In the genomic region with DNA sequence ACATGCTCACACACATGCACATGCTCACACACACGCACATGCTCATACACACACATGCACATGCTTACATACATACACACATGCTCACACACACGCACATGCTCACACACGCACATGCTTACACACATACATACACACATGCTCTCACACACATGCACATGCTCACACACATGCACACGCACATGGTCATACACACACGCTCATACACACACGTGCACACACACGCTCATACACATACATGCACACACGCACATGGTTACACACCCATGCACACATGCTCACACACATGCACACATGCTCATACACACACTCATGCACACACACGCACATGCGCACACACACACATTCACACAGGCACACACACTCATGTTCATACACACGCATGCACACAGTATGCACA, we compare ENCODE assay signal across 21 cellular contexts. TPM values are rescaled to one million over a fixed set of nuclear protein-coding genes. Genes with fewer than 3 reads are reported as not detected.
DNase-seq lines count a peak whose midpoint lies in the region; ATAC-seq, FAIRE-seq and TF ChIP-seq lines count a peak whose summit lies in the region.
"Had no signal": no experiment of that assay in that cellular context is flagged by ENCODE, and none has a peak within 500 bp of the region (broad histone marks: within the 10 kb centered on the region; RNA-seq: fewer than 3 reads in every experiment).

No MANE protein-coding gene starts in this region.

- H4K8ac ChIP-seq in mesenchymal stem cell (ENCODE audit: low read length), result no peak overlapping the region

- no peak overlapping the region for H2AK5ac ChIP-seq in mesenchymal stem cell (ENCODE audit: low read length, severe bottlenecking)

- H3K18ac ChIP-seq in mesenchymal stem cell (ENCODE audit: low read depth in 1 of 2, low read length in 2 of 2), result peak overlapping the region in 1 of 2 experiments; percentile 6

- H3K27ac ChIP-seq in K562 (ENCODE audit: extremely low read depth, low read depth, low read length) (no peak overlapping the region; the same call in 2 of the 3 replicates), mesenchymal stem cell (ENCODE audit: low read length, poor library complexity, severe bottlenecking) (no peak overlapping the region)
- H3K27ac ChIP-seq: 22Rv1, A549, C4-2B, GM23248, KMS-11 had no signal

- no peak for ATAC-seq in Right ventricle myocardium inferior
- no peak for ATAC-seq in Right ventricle myocardium superior (ENCODE audit: poor library complexity)
- ATAC-seq in K562, result no peak
- no peak for ATAC-seq in GM18868 (IDR thresholded peaks at IDR 0.05; ENCODE audit: unreplicated experiment)
- ATAC-seq: A549, HCT116 had no signal

- H3K4me1 ChIP-seq in K562 (replicated peaks in 1 of 2; ENCODE audit: control insufficient read depth in 2 of 2, insufficient read depth in 2 of 2, low read length in 2 of 2), result no peaks in the 10 kb centered on the region
- peaks cover 6% of the 10 kb centered on the region for H3K4me1 ChIP-seq in mesenchymal stem cell (ENCODE audit: control insufficient read depth, insufficient read depth, low read depth, low read length)
- H3K4me1 ChIP-seq: A549 had no signal

- TF ChIP-seq RAD21 in K562 (CRISPR knock-in tag; conservative IDR thresholded peaks at IDR 0.05 in 1 of 2, IDR thresholded peaks at IDR 0.05 in 1 of 2), result no peak

- H3K9me3 ChIP-seq in K562 (replicated peaks; ENCODE audit: control insufficient read depth, insufficient read depth, low read depth, low read length) (no peaks in the 10 kb centered on the region; the same call in 1 of the 2 replicates), mesenchymal stem cell (ENCODE audit: control insufficient read depth, low read length) (peaks cover 6% of the 10 kb centered on the region)
- H3K9me3 ChIP-seq: A549 had no signal

- H3K27me3 ChIP-seq in K562 (ENCODE audit: control insufficient read depth in 2 of 2, insufficient read depth in 2 of 2, low read length in 2 of 2) (peaks cover 19 to 39% of the 10 kb centered on the region in 2 experiments), mesenchymal stem cell (ENCODE audit: control insufficient read depth in 1 of 2, insufficient read depth in 1 of 2, low read length in 2 of 2) (peaks cover 7 to 9% of the 10 kb centered on the region in 2 experiments)

- no peaks in the 10 kb centered on the region for H4K20me1 ChIP-seq in K562 (replicated peaks; ENCODE audit: control insufficient read depth, insufficient read depth, low read length)

- FAIRE-seq in K562 (lab: Jason Lieb, UNC), result peak; percentile 67
- FAIRE-seq in urothelium cell line (lab: Jason Lieb, UNC), result peak; percentile 100
- FAIRE-seq: A549, GM19239, H54 had no signal

- no peak for TF ChIP-seq CTCF in K562 (IDR thresholded peaks at IDR 0.05 in 2 of 3, conservative IDR thresholded peaks at IDR 0.05 in 1 of 3; ENCODE audit: insufficient read depth in 2 of 3, low read depth in 1 of 3, low read length in 3 of 3)
- TF ChIP-seq CTCF in lower leg skin (IDR thresholded peaks at IDR 0.05), result peak in 1 of 3 donors; percentile 48

- no peak overlapping the region for H3K4ac ChIP-seq in mesenchymal stem cell (ENCODE audit: low read depth in 1 of 2, low read length in 2 of 2)

- TF ChIP-seq POLR2A in K562 (conservative IDR thresholded peaks at IDR 0.05), result no peak
- no peak for TF ChIP-seq POLR2A in lower leg skin (IDR thresholded peaks at IDR 0.05)

- no peak overlapping the region for H2BK5ac ChIP-seq in mesenchymal stem cell (ENCODE audit: low read depth, low read length, poor library complexity, severe bottlenecking)

- DNase-seq in Right ventricle myocardium inferior (ENCODE audit: missing footprints) (peak; percentile 31), Right ventricle myocardium superior (no peak), K562 (ENCODE audit: extremely low read depth in 1 of 4, low spot score in 3 of 4) (no peak), mesenchymal stem cell (no peak), urothelium cell line (ENCODE audit: low spot score) (no peak), lower leg skin (ENCODE audit: low spot score in 2 of 2) (no peak), COLO668 (lab: John Stamatoyannopoulos, UW; ENCODE audit: unreplicated experiment) (no peak)
- DNase-seq: AML-193; Calu3; CD4-positive, alpha-beta T cell; DMS79 treated with DMSO at 0.1 percent for 48 hours; GF-D8; GM23248 had no signal

- no peak overlapping the region for H3K23ac ChIP-seq in mesenchymal stem cell (ENCODE audit: low read length in 2 of 2)

- H3K36me3 ChIP-seq in K562 (ENCODE audit: control insufficient read depth, insufficient read depth, low read length), result no peaks in the 10 kb centered on the region
- H3K36me3 ChIP-seq in mesenchymal stem cell (ENCODE audit: control insufficient read depth in 1 of 2, insufficient read depth in 2 of 2, low read depth in 1 of 2, low read length in 2 of 2), result no peaks in the 10 kb centered on the region

- H3K79me1 ChIP-seq in mesenchymal stem cell (replicated peaks; ENCODE audit: low read length, poor library complexity, severe bottlenecking), result no peaks in the 10 kb centered on the region

- no TSS peak for BruUV-seq in K562 (replicated peaks; lab: Mats Ljungman, UMichigan)

- no peak overlapping the region for H2BK12ac ChIP-seq in mesenchymal stem cell (ENCODE audit: low read length in 2 of 2)

- H3K4me2 ChIP-seq in K562 (ENCODE audit: insufficient read depth, low read length) (no peak overlapping the region; the same call in 1 of the 2 replicates), mesenchymal stem cell (ENCODE audit: low read length, poor library complexity, severe bottlenecking) (no peak overlapping the region)
- H3K4me2 ChIP-seq: A549, KMS-11 had no signal

- H4K91ac ChIP-seq in mesenchymal stem cell (ENCODE audit: low read length), result peak overlapping the region; percentile 53

- H2AFZ ChIP-seq in K562 (ENCODE audit: low read depth, low read length) (no peak overlapping the region), mesenchymal stem cell (ENCODE audit: low read depth, low read length) (no peak overlapping the region)
- H2AFZ ChIP-seq: GM23248 had no signal

- H3K9ac ChIP-seq in K562 (ENCODE audit: insufficient read depth in 1 of 2, low read depth in 2 of 2, low read length in 2 of 2) (no peak overlapping the region), mesenchymal stem cell (ENCODE audit: low read length) (no peak overlapping the region)
- H3K9ac ChIP-seq: GM23248, KMS-11 had no signal

- H2BK120ac ChIP-seq in mesenchymal stem cell (ENCODE audit: low read depth, low read length), result no peak overlapping the region

- WGBS in K562 (ENCODE audit: insufficient coverage, low coverage, missing lambda C conversion rate), result 15% methylated on average over 10 of the region's 11 CpGs
- WGBS in mesenchymal stem cell, result 96% methylated on average over 11 of the region's 11 CpGs
- 91 to 94% methylated on average over 11 of the region's 11 CpGs for WGBS in lower leg skin, 2 donors

- H3K4me3 ChIP-seq in K562 (no peak overlapping the region), mesenchymal stem cell (ENCODE audit: insufficient read depth in 1 of 2, low read depth in 1 of 2, low read length in 2 of 2) (peak overlapping the region in 1 of 2 experiments; percentile 15), lower leg skin (ENCODE audit: low read depth, poor library complexity, severe bottlenecking) (no peak overlapping the region)
- H3K4me3 ChIP-seq: A549, GM23248 had no signal

- TF ChIP-seq EP300 in K562 (IDR thresholded peaks at IDR 0.05; ENCODE audit: low read length), result no peak

- in situ Hi-C loops in K562 (cut with MboI), result no loop called here

- no peaks in the 10 kb centered on the region for H3K9me1 ChIP-seq in K562 (ENCODE audit: control insufficient read depth, insufficient read depth, low read length)

- POLR2A ChIA-PET in K562 (lab: Yijun Ruan, JAX), result no interaction called here

- no peak overlapping the region for H2BK15ac ChIP-seq in mesenchymal stem cell (ENCODE audit: low read depth, poor library complexity, severe bottlenecking)

- intact Hi-C loops in Right ventricle myocardium inferior (cut with DNase I) (no loop called here), Right ventricle myocardium superior (cut with DNase I) (no loop called here), K562 (cut with micrococcal nuclease) (no loop called here), lower leg skin (cut with DNase I; ENCODE audit: low total_unique reads) (no loop called here)

- no peaks in the 10 kb centered on the region for H3K79me2 ChIP-seq in K562 (ENCODE audit: control insufficient read depth, insufficient read depth, low read length)

- peak overlapping the region in 1 of 2 experiments; percentile 94 for H3K14ac ChIP-seq in mesenchymal stem cell (ENCODE audit: low read length in 2 of 2)

- CTCF ChIA-PET in K562 (lab: Yijun Ruan, JAX; ENCODE audit: low intra/inter-chr PET ratio), result no interaction called here

TF ChIP-seq in K562, 482 proteins besides CTCF, POLR2A, EP300 and RAD21:
- TF ChIP-seq ZNF133 (CRISPR knock-in tag; IDR thresholded peaks at IDR 0.05), result no peak
- TF ChIP-seq MAX (CRISPR knock-in tag; IDR thresholded peaks at IDR 0.05), result peak; percentile 77
- TF ChIP-seq ZNF717 (CRISPR knock-in tag; IDR thresholded peaks at IDR 0.05), result no peak
- no peak for TF ChIP-seq ZC3H11A (IDR thresholded peaks at IDR 0.05; ENCODE audit: low read depth, low read length)

RNA-seq across cellular contexts. Expression of gene RPS6KA2, which starts 20.8 kb away (rescaled TPM):
- 55.5 TPM for total RNA-seq in Right ventricle myocardium inferior
- total RNA-seq in Right ventricle myocardium superior, result 50.2 TPM
- total RNA-seq in K562 (2011; cell fraction: chromatin; rRNA removed; ENCODE audit: low replicate concordance), result 0.67 TPM in 1 of 2 replicates, not detected in the other
- not detected in 2 replicates for total RNA-seq in K562 (2011; cell fraction: nucleolus; rRNA removed)
- 0.22 TPM in 1 of 2 replicates, not detected in the other for total RNA-seq in K562 (2011; cell fraction: nucleoplasm; rRNA removed)
- 0.78 and 0.86 TPM in 2 replicates for total RNA-seq in K562 (2014; rRNA removed)
- 0.36 and 0.48 TPM in 2 replicates for total RNA-seq in K562 (2014; rRNA removed; fragmentation: Illumina TruSeq; extraction: Trizol)
- 0.49 and 0.65 TPM in 2 replicates for total RNA-seq in K562 (2015; rRNA removed; fragmentation: Illumina TruSeq; extraction: Trizol)
- total RNA-seq in K562 (2021), result 0.51 and 0.92 TPM in 2 replicates
- polyA plus RNA-seq in K562 (2011; rRNA removed), result 0.31 and 1.0 TPM in 2 replicates
- 0.31 and 1.4 TPM in 2 replicates for polyA plus RNA-seq in K562 (2011; cell fraction: cytosol; rRNA removed)
- 1.1 and 6.2 TPM in 2 replicates for polyA plus RNA-seq in K562 (2011; cell fraction: nucleus; rRNA removed)
- polyA plus RNA-seq in K562 (2012), result 0.69 and 1.4 TPM in 2 replicates
- 0.39 and 1.00 TPM in 2 replicates for polyA plus RNA-seq in K562 (2014; fragmentation: Illumina TruSeq; extraction: Trizol)
- polyA plus RNA-seq in K562 (2014; fragmentation: Nextera tagmentation; extraction: Ambion mirVana), result under 1 TPM; 0.29 to 0.53 TPM
- polyA plus RNA-seq in K562 (2014; rRNA removed), result 0.84 TPM in 1 of 2 replicates, not detected in the other
- polyA minus RNA-seq in K562 (2011; rRNA and poly(A)+ RNA removed), result 2.0 TPM in 1 of 2 replicates, not detected in the other
- not detected in 2 replicates for polyA minus RNA-seq in K562 (2011; cell fraction: cytosol; rRNA and poly(A)+ RNA removed)
- 0.54 and 2.2 TPM in 2 replicates for polyA minus RNA-seq in K562 (2011; cell fraction: nucleus; rRNA and poly(A)+ RNA removed)
- 141 TPM for polyA plus RNA-seq in mesenchymal stem cell (2013, experiment 1 of 2)
- 139 TPM for polyA plus RNA-seq in mesenchymal stem cell (2013, experiment 2 of 2)
- 10 to 100 TPM; 22.7 to 55.9 (median 40.6) TPM for total RNA-seq in lower leg skin

Comparison
In these comparisons a context has a peak if more than half of its experiments do, and no peak if none do; other contexts are left out.
1. RNA of gene RPS6KA2, which starts 20.8 kb away (total RNA-seq): 55.5 TPM in Right ventricle myocardium inferior (single experiment), 50.2 TPM in Right ventricle myocardium superior (single experiment) and 22.7 to 55.9 TPM in lower leg skin; 0.22 to 0.92 TPM in K562; every median in the first group is over 10 times any median in the second.